In the genomic region with DNA sequence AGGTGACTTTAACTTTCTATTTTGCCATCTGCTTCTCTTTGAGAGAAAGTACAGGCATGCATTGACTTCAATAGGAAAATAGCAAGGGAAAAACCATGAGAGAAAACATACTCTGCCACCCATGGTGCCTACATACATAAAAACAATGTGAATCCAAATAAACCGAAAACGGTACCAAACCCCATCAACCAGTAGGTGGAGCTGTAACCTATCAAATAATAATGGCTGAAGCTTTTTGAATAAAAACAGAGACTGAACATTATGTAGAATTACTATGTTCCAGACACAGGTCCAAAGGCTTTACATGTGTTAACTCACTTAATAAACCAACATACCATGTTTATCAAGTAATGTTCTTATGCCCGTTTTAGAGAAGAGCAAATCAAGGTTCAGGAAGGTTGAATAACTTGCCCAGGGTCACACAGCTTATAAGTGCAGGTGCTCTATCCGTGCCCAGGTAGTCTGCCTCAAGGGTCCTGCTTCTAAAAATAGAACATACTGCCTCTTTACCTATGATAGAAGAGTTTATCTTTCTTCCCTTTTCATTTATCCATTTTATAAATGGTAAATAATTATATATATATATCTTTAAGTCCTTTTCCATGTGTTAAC, we compare ENCODE assay signal across 8 cellular contexts.
DNase-seq lines count a peak whose midpoint lies in the region; ATAC-seq, FAIRE-seq and TF ChIP-seq lines count a peak whose summit lies in the region.

No MANE protein-coding gene starts in this region.

- H3K9me3 Mint-ChIP-seq in nephron progenitor cell: no peaks in the 10 kb centered on the region
- no peaks in the 10 kb centered on the region for H3K9me3 Mint-ChIP-seq in activated T-cell treated with anti-CD3 and anti-CD28 coated beads, Interleukin-2, amount 50 U/mL, for 24 hours

- TF ChIP-seq POLR2A in endothelial cell of umbilical vein (IDR thresholded peaks at IDR 0.05; ENCODE audit: low read depth, low read length): no peak

- FAIRE-seq in endothelial cell of umbilical vein (lab: Jason Lieb, UNC): no peak

- H3K27ac Mint-ChIP-seq in nephron progenitor cell: no peak overlapping the region
- H3K27ac Mint-ChIP-seq in activated T-cell treated with anti-CD3 and anti-CD28 coated beads, Interleukin-2, amount 50 U/mL, for 24 hours: no peak overlapping the region

- H3K4me2 ChIP-seq in endothelial cell of umbilical vein (ENCODE audit: insufficient read depth, low read length): no peak overlapping the region

- CTCF ChIA-PET in Panc1 (lab: Charles Lee) (interaction anchor here (0.6 to 2.2 kb wide), 3 partner anchors 14 to 30 kb away, joined by 3 to 11 read pairs (median 4); no protein-coding TSS in a partner anchor), endothelial cell of umbilical vein (lab: Charles Lee) (interaction anchor here (1.0 to 7.4 kb wide), 11 partner anchors 9 to 1518 kb away, joined by 3 to 188 read pairs (median 4); no protein-coding TSS in a partner anchor)

- ATAC-seq in GM18909 (IDR thresholded peaks at IDR 0.05; ENCODE audit: poor library complexity, unreplicated experiment): peak; percentile 72
- no peak for ATAC-seq in Panc1

- dilution Hi-C loops in endothelial cell of umbilical vein (cut with MboI; ENCODE audit: extremely low pct_ligation_motif_present, low sequenced_read_pairs): no loop called here

- H3K4me1 Mint-ChIP-seq in nephron progenitor cell: peaks cover 11% of the 10 kb centered on the region
- H3K4me1 Mint-ChIP-seq in activated T-cell treated with anti-CD3 and anti-CD28 coated beads, Interleukin-2, amount 50 U/mL, for 24 hours (ENCODE audit: low read depth): no peaks in the 10 kb centered on the region

- H3K4me1 ChIP-seq in Panc1 (ENCODE audit: control insufficient read depth, insufficient read depth, low read length): no peaks in the 10 kb centered on the region
- H3K4me1 ChIP-seq in endothelial cell of umbilical vein (ENCODE audit: control insufficient read depth, extremely low read depth, insufficient read depth, low read length): no peaks in the 10 kb centered on the region

- H3K4me3 Mint-ChIP-seq in nephron progenitor cell: no peak overlapping the region
- H3K4me3 Mint-ChIP-seq in activated T-cell treated with anti-CD3 and anti-CD28 coated beads, Interleukin-2, amount 50 U/mL, for 24 hours: no peak overlapping the region

- peak; percentile 41; the same call in 1 of the 2 replicates for TF ChIP-seq CTCF in Panc1 (IDR thresholded peaks at IDR 0.05)
- TF ChIP-seq CTCF in endothelial cell of umbilical vein (IDR thresholded peaks at IDR 0.05; ENCODE audit: extremely low read depth in 1 of 2, insufficient read depth in 1 of 2, low read depth in 1 of 2, low read length in 2 of 2): peak; percentile 52 to 59
- peak; percentile 81 for TF ChIP-seq CTCF in nephron progenitor cell (IDR thresholded peaks at IDR 0.05)

- no peak overlapping the region for H2AFZ ChIP-seq in endothelial cell of umbilical vein (ENCODE audit: low read depth, low read length)

- POLR2A ChIA-PET in Panc1 (lab: Charles Lee): no interaction called here
- POLR2A ChIA-PET in endothelial cell of umbilical vein (lab: Charles Lee): interaction anchor here (1.0 kb wide), 1 partner anchor 16 kb away, joined by 4 read pairs; no protein-coding TSS in a partner anchor

- no peaks in the 10 kb centered on the region for H3K27me3 ChIP-seq in Panc1 (ENCODE audit: control insufficient read depth, insufficient read depth, low read length)
- no peaks in the 10 kb centered on the region for H3K27me3 ChIP-seq in endothelial cell of umbilical vein (ENCODE audit: control insufficient read depth in 2 of 2, insufficient read depth in 2 of 2, low read length in 2 of 2)

- H3K9ac ChIP-seq in endothelial cell of umbilical vein (replicated peaks; ENCODE audit: extremely low read depth, insufficient read depth, low read length): no peak overlapping the region

- DNase-seq in COLO668 (lab: John Stamatoyannopoulos, UW; ENCODE audit: unreplicated experiment): peak; percentile 31
- DNase-seq in Jurkat, Clone E6-1 (ENCODE audit: low read depth, low spot score): peak; percentile 37
- DNase-seq in Panc1 (ENCODE audit: low read depth, low spot score): no peak
- DNase-seq in endothelial cell of umbilical vein (ENCODE audit: low read depth, low spot score): peak; percentile 65
- peak; percentile 41 for DNase-seq in nephron progenitor cell
- no peak for DNase-seq in HuH-7 (ENCODE audit: low spot score)
- no peak for DNase-seq in activated T-cell treated with anti-CD3 and anti-CD28 coated beads, Interleukin-2, amount 50 U/mL, for 24 hours

- H4K20me1 ChIP-seq in endothelial cell of umbilical vein (replicated peaks; ENCODE audit: control insufficient read depth, extremely low read depth, insufficient read depth, low read length): no peaks in the 10 kb centered on the region

- H3K36me3 Mint-ChIP-seq in nephron progenitor cell (ENCODE audit: low read depth): no peaks in the 10 kb centered on the region
- H3K36me3 Mint-ChIP-seq in activated T-cell treated with anti-CD3 and anti-CD28 coated beads, Interleukin-2, amount 50 U/mL, for 24 hours (ENCODE audit: low read depth): no peaks in the 10 kb centered on the region

- H3K4me3 ChIP-seq in Jurkat, Clone E6-1 (ENCODE audit: low read length): no peak overlapping the region
- H3K4me3 ChIP-seq in Panc1 (ENCODE audit: low read depth in 2 of 2, low read length in 2 of 2): no peak overlapping the region
- no peak overlapping the region for H3K4me3 ChIP-seq in endothelial cell of umbilical vein (replicated peaks in 1 of 3; ENCODE audit: insufficient read depth in 1 of 3, low read depth in 1 of 3, low read length in 3 of 3)

- H3K27ac ChIP-seq in Panc1 (ENCODE audit: low read length) (no peak overlapping the region), endothelial cell of umbilical vein (ENCODE audit: insufficient read depth, low read depth, low read length) (no peak overlapping the region)

- BruUV-seq in Panc1 (replicated peaks; lab: Mats Ljungman, UMichigan): no TSS peak
- BruUV-seq in endothelial cell of umbilical vein (replicated peaks; lab: Mats Ljungman, UMichigan): no TSS peak

- in situ Hi-C loops in Panc1 (cut with HindIII; ENCODE audit: low pct_unique_long_range_greater_than_20kb, low sequenced_read_pairs): no loop called here

- H3K9me1 ChIP-seq in endothelial cell of umbilical vein (replicated peaks; ENCODE audit: control insufficient read depth, extremely low read depth, insufficient read depth, low read length): no peaks in the 10 kb centered on the region

- no peaks in the 10 kb centered on the region for H3K9me3 ChIP-seq in Panc1 (ENCODE audit: control insufficient read depth, insufficient read depth, low read depth, low read length)
- H3K9me3 ChIP-seq in endothelial cell of umbilical vein (replicated peaks; ENCODE audit: control insufficient read depth, insufficient read depth, low read length): no peaks in the 10 kb centered on the region

- H3K36me3 ChIP-seq in Panc1 (ENCODE audit: control insufficient read depth, insufficient read depth, low read length) (no peaks in the 10 kb centered on the region), endothelial cell of umbilical vein (ENCODE audit: control insufficient read depth in 2 of 2, extremely low read depth in 1 of 2, insufficient read depth in 2 of 2, low read length in 2 of 2) (no peaks in the 10 kb centered on the region)

- H3K79me2 ChIP-seq in endothelial cell of umbilical vein (ENCODE audit: control insufficient read depth, insufficient read depth, low read length): no peaks in the 10 kb centered on the region

- H3K27me3 Mint-ChIP-seq in nephron progenitor cell (ENCODE audit: low read depth, poor library complexity): no peaks in the 10 kb centered on the region
- H3K27me3 Mint-ChIP-seq in activated T-cell treated with anti-CD3 and anti-CD28 coated beads, Interleukin-2, amount 50 U/mL, for 24 hours: no peaks in the 10 kb centered on the region

- intact Hi-C loops in Panc1 (cut with micrococcal nuclease; ENCODE audit: unreplicated experiment): no loop called here
- intact Hi-C loops in endothelial cell of umbilical vein (cut with micrococcal nuclease): loop anchor here (1.0 kb wide), 1 partner anchor 16 kb away; no protein-coding TSS in a partner anchor

TF ChIP-seq in endothelial cell of umbilical vein, 7 proteins besides CTCF, POLR2A, EP300 and RAD21:
- TF ChIP-seq POLR2AphosphoS5 (IDR thresholded peaks at IDR 0.05; ENCODE audit: insufficient read depth, low read depth, low read length) (no peak), JUN (IDR thresholded peaks at IDR 0.05; ENCODE audit: borderline replicate concordance, insufficient read depth, insufficient read length, low read depth) (no peak)

Comparison
In these comparisons a context has a peak if more than half of its experiments do, and no peak if none do; other contexts are left out.
1. DNase-seq: peak in COLO668 (single experiment), Jurkat, Clone E6-1 (single experiment), endothelial cell of umbilical vein (single experiment) and nephron progenitor cell (single experiment); none in Panc1 (single experiment), HuH-7 (single experiment) and activated T-cell treated with anti-CD3 and anti-CD28 coated beads, Interleukin-2, amount 50 U/mL, for 24 hours (single experiment).
2. Peak in every context shown above with its lines, with median percentiles within 50 percentile points of each other: CTCF ChIP-seq.